Comparison of ENCODE assay signal across 21 cellular contexts in the genomic region with DNA sequence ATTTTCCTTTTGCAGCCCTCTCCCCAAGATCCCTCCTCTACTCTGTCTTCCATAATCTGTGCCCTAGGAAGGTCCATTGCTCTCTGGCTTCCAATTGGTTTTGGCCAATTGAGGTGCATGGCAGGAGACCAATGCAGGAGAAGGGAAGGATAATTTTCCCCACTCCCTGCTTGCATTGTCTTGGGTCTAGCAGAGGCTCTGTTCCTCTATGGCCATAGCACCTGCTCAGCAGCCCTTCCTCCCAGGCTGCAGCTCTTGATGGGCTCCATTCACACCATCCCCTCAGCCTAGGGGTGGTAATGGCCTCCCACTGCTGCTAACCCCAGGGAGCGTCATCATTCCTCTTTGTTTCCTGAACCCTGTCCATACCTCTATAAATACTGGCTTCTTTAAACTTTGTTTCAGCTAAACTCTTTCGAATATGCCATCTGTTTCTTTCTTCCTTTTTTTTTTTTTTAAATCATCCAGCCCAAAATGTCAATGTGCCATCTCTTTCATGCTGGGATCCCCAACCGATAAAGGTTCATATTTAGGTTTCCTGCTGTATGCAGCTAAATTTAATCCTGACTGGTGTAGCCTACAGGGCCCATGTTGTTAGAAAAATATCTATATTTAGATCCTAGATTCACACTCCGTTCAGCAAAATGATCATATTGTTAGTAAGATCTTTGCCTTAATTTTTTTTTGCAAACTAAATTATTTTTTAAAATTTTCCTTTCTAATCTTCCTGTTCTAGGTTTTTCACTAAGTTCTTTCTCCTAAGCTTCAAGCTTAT.
"Had no signal": no experiment of that assay in that cellular context is flagged by ENCODE, and none has a peak within 500 bp of the region (broad histone marks: within the 10 kb centered on the region; RNA-seq: fewer than 3 reads in every experiment).

No MANE protein-coding gene starts in this region.

- H3K36me3 Mint-ChIP-seq: brain had no signal

- H3K27ac ChIP-seq: foreskin keratinocyte, left ventricle myocardium inferior, upper lobe of right lung had no signal

- H3K27me3 Mint-ChIP-seq: activated CD8-positive, alpha-beta memory T cell treated with anti-CD3 and anti-CD28 coated beads, Interleukin-2, amount 10 ng/mL, durations not matched to agents 7 days and 5 days; activated CD8-positive, alpha-beta T cell treated with anti-CD3 and anti-CD28 coated beads for 36 hours; activated naive CD4-positive, alpha-beta T cell treated with anti-CD3 and anti-CD28 coated beads, Interleukin-2, amount 50 U/mL, for 24 hours; brain; dendritic cell treated with granulocyte-macrophage colony-stimulating factor and Interleukin-4, amounts not matched to agents 40 ng/mL and 50 ng/mL, for 4 days; progenitor cell of endocrine pancreas had no signal

- H3K9me3 ChIP-seq: left ventricle myocardium inferior, upper lobe of right lung had no signal

- H3K9me3 Mint-ChIP-seq: activated naive CD4-positive, alpha-beta T cell treated with anti-CD3 and anti-CD28 coated beads, Interleukin-2, amount 50 U/mL, for 24 hours; dendritic cell treated with granulocyte-macrophage colony-stimulating factor and Interleukin-4, amounts not matched to agents 40 ng/mL and 50 ng/mL, for 4 days had no signal

- H3K4me1 ChIP-seq: upper lobe of right lung had no signal

- H3K4me3 ChIP-seq: left ventricle myocardium inferior, upper lobe of right lung had no signal

- H3K36me3 ChIP-seq: left ventricle myocardium inferior, upper lobe of right lung had no signal

- H3K4me3 Mint-ChIP-seq: activated CD8-positive, alpha-beta memory T cell treated with anti-CD3 and anti-CD28 coated beads, Interleukin-2, amount 10 ng/mL, durations not matched to agents 7 days and 5 days; activated CD8-positive, alpha-beta T cell treated with anti-CD3 and anti-CD28 coated beads for 36 hours; activated naive CD4-positive, alpha-beta T cell treated with anti-CD3 and anti-CD28 coated beads, Interleukin-2, amount 50 U/mL, for 24 hours; brain; dendritic cell treated with granulocyte-macrophage colony-stimulating factor and Interleukin-4, amounts not matched to agents 40 ng/mL and 50 ng/mL, for 4 days; mesothelial cell of epicardium; T-helper 1 cell treated with Interleukin-12 subunit alpha and Interleukin-12 subunit beta and Interleukin-4 antibody, amounts not matched to agents 30 μg/mL and 1 μg/mL, for 36 hours had no signal

- DNase-seq: activated CD4-positive, alpha-beta T cell treated with anti-CD3 and anti-CD28 coated beads for 48 hours; activated CD4-positive, CD25-positive, alpha-beta regulatory T cell; activated CD8-positive, alpha-beta memory T cell treated with anti-CD3 and anti-CD28 coated beads, Interleukin-2, amount 10 ng/mL, durations not matched to agents 7 days and 5 days; activated CD8-positive, alpha-beta T cell treated with anti-CD3 and anti-CD28 coated beads for 36 hours; activated gamma-delta T cell; activated T-cell treated with anti-CD3 and anti-CD28 coated beads for 4 hours; aorta; effector CD4-positive, alpha-beta T cell; foreskin keratinocyte; left ventricle myocardium inferior; naive thymus-derived CD8-positive, alpha-beta T cell; stimulated activated CD4-positive, alpha-beta T cell treated with anti-CD3 and anti-CD28 coated beads, Interleukin-4, amount 100 ng/mL, for 1 hour; stimulated activated naive CD4-positive, alpha-beta T cell treated with Interleukin-2 at 50 U/mL for 16 hours; T1000; upper lobe of right lung had no signal

- H3K27ac Mint-ChIP-seq: activated CD8-positive, alpha-beta memory T cell treated with anti-CD3 and anti-CD28 coated beads, Interleukin-2, amount 10 ng/mL, durations not matched to agents 7 days and 5 days; activated CD8-positive, alpha-beta T cell treated with anti-CD3 and anti-CD28 coated beads for 36 hours; activated naive CD4-positive, alpha-beta T cell treated with anti-CD3 and anti-CD28 coated beads, Interleukin-2, amount 50 U/mL, for 24 hours; dendritic cell treated with granulocyte-macrophage colony-stimulating factor and Interleukin-4, amounts not matched to agents 40 ng/mL and 50 ng/mL, for 4 days; mesothelial cell of epicardium; progenitor cell of endocrine pancreas; T-helper 1 cell treated with Interleukin-12 subunit alpha and Interleukin-12 subunit beta and Interleukin-4 antibody, amounts not matched to agents 30 μg/mL and 1 μg/mL, for 36 hours had no signal

- ATAC-seq: activated CD8-positive, alpha-beta memory T cell treated with anti-CD3 and anti-CD28 coated beads, Interleukin-2, amount 10 ng/mL, durations not matched to agents 7 days and 5 days; activated CD8-positive, alpha-beta T cell treated with anti-CD3 and anti-CD28 coated beads for 36 hours; foreskin keratinocyte; naive thymus-derived CD8-positive, alpha-beta T cell; upper lobe of right lung had no signal

- H3K4me1 Mint-ChIP-seq: activated CD8-positive, alpha-beta memory T cell treated with anti-CD3 and anti-CD28 coated beads, Interleukin-2, amount 10 ng/mL, durations not matched to agents 7 days and 5 days; brain had no signal

- H3K27me3 ChIP-seq: foreskin keratinocyte, upper lobe of right lung had no signal
